Comparison of ENCODE assay signal across 16 cellular contexts in the genomic region with DNA sequence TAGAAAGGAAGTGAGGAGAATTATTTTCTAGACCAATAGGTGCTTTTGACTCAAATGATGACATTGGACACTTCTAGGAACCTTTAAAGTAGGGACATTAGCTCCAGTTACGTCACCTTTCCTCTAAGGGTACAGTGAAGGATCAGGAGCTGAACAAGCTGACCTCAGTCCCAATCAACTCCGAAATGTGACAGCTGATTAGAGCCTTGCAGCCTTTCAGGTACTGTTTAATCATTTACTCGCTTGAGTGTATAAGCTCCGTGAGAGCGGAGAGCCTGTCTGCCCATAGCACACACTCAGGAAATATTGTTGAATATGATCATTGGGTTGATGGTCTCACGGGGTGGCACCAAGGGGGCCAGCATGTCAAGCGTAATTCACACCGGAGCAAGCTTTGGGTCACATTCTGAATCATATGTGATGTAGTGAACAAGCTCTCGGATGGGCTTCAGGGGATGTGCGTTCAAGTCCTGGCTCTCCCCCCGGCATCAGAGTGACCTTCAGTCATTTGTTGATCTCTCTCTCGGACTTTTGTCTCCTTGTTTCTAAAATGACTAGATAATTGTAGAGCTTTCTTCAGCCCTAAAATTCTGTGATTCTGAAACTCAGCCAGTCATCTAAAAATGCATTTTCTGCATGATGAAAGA.
DNase-seq lines count a peak whose midpoint lies in the region; ATAC-seq and TF ChIP-seq lines count a peak whose summit lies in the region.
"Had no signal": no experiment of that assay in that cellular context is flagged by ENCODE, and none has a peak within 500 bp of the region (broad histone marks: within the 10 kb centered on the region; RNA-seq: fewer than 3 reads in every experiment).

No MANE protein-coding gene starts in this region.

- H3K4me3 Mint-ChIP-seq in endodermal cell = no peak overlapping the region
- H3K4me3 Mint-ChIP-seq in activated naive CD8-positive, alpha-beta T cell treated with anti-CD3 and anti-CD28 coated beads for 36 hours = no peak overlapping the region
- H3K4me3 Mint-ChIP-seq: CD14-positive monocyte; CD8-positive, alpha-beta T cell had no signal

- H3K4me1 ChIP-seq in endodermal cell (ENCODE audit: control insufficient read depth, insufficient read depth, low read length) = peaks cover 12% of the 10 kb centered on the region
- H3K4me1 ChIP-seq in mucosa of descending colon (ENCODE audit: low read depth) = no peaks in the 10 kb centered on the region
- H3K4me1 ChIP-seq: A549, BE2C, Caco-2 had no signal

- DNase-seq in DMS53 treated with DMSO at 0.1 percent for 48 hours (lab: John Stamatoyannopoulos, UW; ENCODE audit: unreplicated experiment) = peak; percentile 58
- DNase-seq in endodermal cell = no peak
- DNase-seq in mucosa of descending colon = no peak
- DNase-seq in activated naive CD8-positive, alpha-beta T cell treated with anti-CD3 and anti-CD28 coated beads for 36 hours = no peak
- DNase-seq: BE2C; CD8-positive, alpha-beta T cell; Karpas-422 had no signal

- H3K27me3 Mint-ChIP-seq in endodermal cell (ENCODE audit: insufficient read depth) = no peaks in the 10 kb centered on the region
- H3K27me3 Mint-ChIP-seq in activated naive CD8-positive, alpha-beta T cell treated with anti-CD3 and anti-CD28 coated beads for 36 hours = no peaks in the 10 kb centered on the region

- no peaks in the 10 kb centered on the region for H3K27me3 ChIP-seq in endodermal cell (ENCODE audit: control insufficient read depth, insufficient read depth, low read length, poor library complexity, severe bottlenecking)
- H3K27me3 ChIP-seq: BE2C had no signal

- H3K4me3 ChIP-seq in endodermal cell (ENCODE audit: low read length) (no peak overlapping the region), mucosa of descending colon (no peak overlapping the region)
- H3K4me3 ChIP-seq: A549, GM12878, K562 had no signal

- H3K9me3 ChIP-seq in endodermal cell (ENCODE audit: control insufficient read depth, low read length) (peaks cover 6% of the 10 kb centered on the region), mucosa of descending colon (no peaks in the 10 kb centered on the region)
- H3K9me3 ChIP-seq: A549, BE2C, Caco-2 had no signal

- no peaks in the 10 kb centered on the region for H3K9me3 Mint-ChIP-seq in endodermal cell
- H3K9me3 Mint-ChIP-seq in activated naive CD8-positive, alpha-beta T cell treated with anti-CD3 and anti-CD28 coated beads for 36 hours = no peaks in the 10 kb centered on the region
- H3K9me3 Mint-ChIP-seq: CD8-positive, alpha-beta T cell had no signal

- no peaks in the 10 kb centered on the region for H3K36me3 Mint-ChIP-seq in endodermal cell (ENCODE audit: low read depth)
- no peaks in the 10 kb centered on the region for H3K36me3 Mint-ChIP-seq in activated naive CD8-positive, alpha-beta T cell treated with anti-CD3 and anti-CD28 coated beads for 36 hours
- H3K36me3 Mint-ChIP-seq: CD14-positive monocyte had no signal

- intact Hi-C loops in mucosa of descending colon (cut with DNase I, micrococcal nuclease) = no loop called here

- H3K27ac ChIP-seq in endodermal cell (ENCODE audit: low read depth, low read length) = no peak overlapping the region
- H3K27ac ChIP-seq: A549 had no signal

- peak overlapping the region; percentile 37 for H3K27ac Mint-ChIP-seq in endodermal cell
- H3K27ac Mint-ChIP-seq in activated naive CD8-positive, alpha-beta T cell treated with anti-CD3 and anti-CD28 coated beads for 36 hours = no peak overlapping the region
- H3K27ac Mint-ChIP-seq: CD14-positive monocyte; CD8-positive, alpha-beta T cell had no signal

- no peak for TF ChIP-seq CTCF in endodermal cell (conservative IDR thresholded peaks at IDR 0.05)
- no peak for TF ChIP-seq CTCF in mucosa of descending colon (IDR thresholded peaks at IDR 0.05)

- 91 to 97% methylated on average over 6 to 12 of the region's 12 CpGs for WGBS in endodermal cell (ENCODE audit: insufficient coverage in 1 of 2, insufficient read length in 1 of 2), 2 experiments

- peak; percentile 50 for ATAC-seq in mucosa of descending colon
- no peak for ATAC-seq in HG03095 (IDR thresholded peaks at IDR 0.05; ENCODE audit: unreplicated experiment)
- ATAC-seq in GM21737 (IDR thresholded peaks at IDR 0.05; ENCODE audit: unreplicated experiment) = no peak
- no peak for ATAC-seq in GM21825 (IDR thresholded peaks at IDR 0.05; ENCODE audit: unreplicated experiment)
- ATAC-seq: A549; CD8-positive, alpha-beta T cell; GM12878; HCT116; K562 had no signal

- H3K9ac ChIP-seq in endodermal cell (ENCODE audit: extremely low read depth, low read length, poor library complexity, severe bottlenecking) = no peak overlapping the region

- H3K36me3 ChIP-seq in endodermal cell (ENCODE audit: control insufficient read depth, insufficient read depth, low read length) (no peaks in the 10 kb centered on the region), mucosa of descending colon (ENCODE audit: low read depth) (no peaks in the 10 kb centered on the region)
- H3K36me3 ChIP-seq: BE2C had no signal

- peaks cover 20% of the 10 kb centered on the region for H3K4me1 Mint-ChIP-seq in endodermal cell
- H3K4me1 Mint-ChIP-seq in activated naive CD8-positive, alpha-beta T cell treated with anti-CD3 and anti-CD28 coated beads for 36 hours = peaks cover 3% of the 10 kb centered on the region
- H3K4me1 Mint-ChIP-seq: CD14-positive monocyte had no signal
